Comparison of ENCODE assay signal across 16 cellular contexts in genomic region chr6:150753404-150754184, GRCh38.
A peak's percentile ranks its signal among the peaks of the same experiment; 100 is the strongest.
DNase-seq lines count a peak whose midpoint lies in the region; ATAC-seq and TF ChIP-seq lines count a peak whose summit lies in the region.
"Had no signal": no experiment of that assay in that cellular context is flagged by ENCODE, and none has a peak within 500 bp of the region (broad histone marks: within the 10 kb centered on the region; RNA-seq: fewer than 3 reads in every experiment).

No MANE protein-coding gene starts in this region.

- H3K4me3 Mint-ChIP-seq in nephron, result peak overlapping the region; percentile 13 to 59 (median 48)
- no peak overlapping the region for H3K4me3 Mint-ChIP-seq in activated naive CD8-positive, alpha-beta T cell treated with anti-CD3 and anti-CD28 coated beads, Interleukin-2, amount 50 U/mL, for 24 hours
- H3K4me3 Mint-ChIP-seq: natural killer cell treated with Interleukin-12 subunit alpha and Interleukin-12 subunit beta and Interleukin-15 and Interleukin-18, amount 100 ng/mL, for 72 hours had no signal

- peak; percentile 20 for DNase-seq in AG20443 (ENCODE audit: low spot score)
- peak; percentile 38 for DNase-seq in LoVo (ENCODE audit: low spot score)
- no peak for DNase-seq in caudate nucleus (lab: John Stamatoyannopoulos, UW)
- DNase-seq in Kasumi-1 (lab: John Stamatoyannopoulos, UW), result no peak
- no peak for DNase-seq in activated naive CD8-positive, alpha-beta T cell treated with anti-CD3 and anti-CD28 coated beads, Interleukin-2, amount 50 U/mL, for 24 hours
- DNase-seq: activated CD4-positive, CD25-positive, alpha-beta regulatory T cell treated with anti-CD3 and anti-CD28 coated beads, Interleukin-2, amount 50 U/mL, for 72 hours; DMS79 treated with DMSO at 0.1 percent for 48 hours; Karpas-422; NCI-H510A treated with DMSO at 0.1 percent for 48 hours; stimulated activated CD4-positive, alpha-beta T cell treated with anti-CD3 and anti-CD28 coated beads, Interleukin-12 subunit alpha, Interleukin-12 subunit beta, amount 100 ng/mL, for 4 hours; upper lobe of left lung had no signal

- no peaks in the 10 kb centered on the region for H3K36me3 Mint-ChIP-seq in nephron (ENCODE audit: low read depth)
- no peaks in the 10 kb centered on the region for H3K36me3 Mint-ChIP-seq in activated naive CD8-positive, alpha-beta T cell treated with anti-CD3 and anti-CD28 coated beads, Interleukin-2, amount 50 U/mL, for 24 hours (ENCODE audit: low read depth)
- H3K36me3 Mint-ChIP-seq: natural killer cell treated with Interleukin-12 subunit alpha and Interleukin-12 subunit beta and Interleukin-15 and Interleukin-18, amount 100 ng/mL, for 72 hours had no signal

- H3K27me3 Mint-ChIP-seq in nephron (ENCODE audit: low read depth), result peaks cover 3% of the 10 kb centered on the region
- no peaks in the 10 kb centered on the region for H3K27me3 Mint-ChIP-seq in activated naive CD8-positive, alpha-beta T cell treated with anti-CD3 and anti-CD28 coated beads, Interleukin-2, amount 50 U/mL, for 24 hours

- no peak for ATAC-seq in HG03354 (IDR thresholded peaks at IDR 0.05; ENCODE audit: poor library complexity, severe bottlenecking, unreplicated experiment)
- ATAC-seq in activated naive CD8-positive, alpha-beta T cell treated with anti-CD3 and anti-CD28 coated beads, Interleukin-2, amount 50 U/mL, for 24 hours, result no peak
- no peak for ATAC-seq in GM18511 (IDR thresholded peaks at IDR 0.05; ENCODE audit: unreplicated experiment)

- TF ChIP-seq CTCF in nephron (IDR thresholded peaks at IDR 0.05; ENCODE audit: unreplicated experiment in 3 of 3), result no peak

- H3K9me3 Mint-ChIP-seq in nephron, result no peaks in the 10 kb centered on the region
- H3K9me3 Mint-ChIP-seq in activated naive CD8-positive, alpha-beta T cell treated with anti-CD3 and anti-CD28 coated beads, Interleukin-2, amount 50 U/mL, for 24 hours, result no peaks in the 10 kb centered on the region
- H3K9me3 Mint-ChIP-seq: natural killer cell treated with Interleukin-12 subunit alpha and Interleukin-12 subunit beta and Interleukin-15 and Interleukin-18, amount 100 ng/mL, for 72 hours had no signal

- H3K4me1 Mint-ChIP-seq in nephron, result peaks cover 45% of the 10 kb centered on the region
- no peaks in the 10 kb centered on the region for H3K4me1 Mint-ChIP-seq in activated naive CD8-positive, alpha-beta T cell treated with anti-CD3 and anti-CD28 coated beads, Interleukin-2, amount 50 U/mL, for 24 hours

- peak overlapping the region; percentile 83 to 98 (median 97) for H3K27ac Mint-ChIP-seq in nephron
- H3K27ac Mint-ChIP-seq in activated naive CD8-positive, alpha-beta T cell treated with anti-CD3 and anti-CD28 coated beads, Interleukin-2, amount 50 U/mL, for 24 hours, result no peak overlapping the region
- H3K27ac Mint-ChIP-seq: natural killer cell treated with Interleukin-12 subunit alpha and Interleukin-12 subunit beta and Interleukin-15 and Interleukin-18, amount 100 ng/mL, for 72 hours had no signal

- peak overlapping the region; percentile 26 for H3K27ac ChIP-seq in caudate nucleus (ENCODE audit: low read depth, low read length)
- H3K27ac ChIP-seq: epithelial cell of prostate, upper lobe of left lung had no signal

Comparison
In these comparisons a context has a peak if more than half of its experiments do, and no peak if none do; other contexts are left out.
1. DNase-seq: peak in AG20443 (single experiment) and LoVo (single experiment); none in caudate nucleus (0 of 61), Kasumi-1 (0 of 2) and activated naive CD8-positive, alpha-beta T cell treated with anti-CD3 and anti-CD28 coated beads, Interleukin-2, amount 50 U/mL, for 24 hours (single experiment).